ENCODE assay signal across 8 cellular contexts in genomic region chr1:150629115-150629928, GRCh38. TPM values are rescaled to one million over a fixed set of nuclear protein-coding genes. Genes with fewer than 3 reads are reported as not detected.
DNase-seq lines count a peak whose midpoint lies in the region; ATAC-seq lines count a peak whose summit lies in the region.

A gene with protein sequence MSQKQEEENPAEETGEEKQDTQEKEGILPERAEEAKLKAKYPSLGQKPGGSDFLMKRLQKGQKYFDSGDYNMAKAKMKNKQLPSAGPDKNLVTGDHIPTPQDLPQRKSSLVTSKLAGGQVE (minus strand): TSS chr1:150629612. CDS start chr1:150629470, 142 bp downstream.

- CTCF ChIA-PET in activated CD8-positive, alpha-beta memory T cell treated with anti-CD3 and anti-CD28 coated beads for 36 hours (lab: Charles Lee): interaction anchor here (1.0 to 2.0 kb wide), 6 partner anchors 13 to 137 kb away, joined by 3 to 9 read pairs (median 4); partner anchors contain the start of genes CTSS and MCL1

- H3K27ac Mint-ChIP-seq in effector memory CD8-positive, alpha-beta T cell: no peak within 1 kb of the TSS

- POLR2A ChIA-PET in activated CD8-positive, alpha-beta memory T cell treated with anti-CD3 and anti-CD28 coated beads for 36 hours (lab: Charles Lee): interaction anchor here (0.5 to 5.4 kb wide), 20 partner anchors 8 to 377 kb away, joined by 3 to 53 read pairs (median 4); partner anchors contain the start of genes GOLPH3L, MCL1, MINDY1 and RPRD2

- H3K4me1 Mint-ChIP-seq in effector memory CD8-positive, alpha-beta T cell (ENCODE audit: low read depth in 2 of 2): peaks cover 0 to 8% of the 10 kb centered on the region in 2 donors

- peak; percentile 99 for DNase-seq in COR-L47 (lab: John Stamatoyannopoulos, UW)
- peak; percentile 100 for DNase-seq in HT1080 (ENCODE audit: low read depth)
- DNase-seq in NOMO-1 (lab: John Stamatoyannopoulos, UW; ENCODE audit: unreplicated experiment in 2 of 2): peak; percentile 98 to 99
- DNase-seq in effector memory CD8-positive, alpha-beta T cell: peak; percentile 91 to 94 (median 94)
- peak; percentile 100 for DNase-seq in lung microvascular endothelial cell (ENCODE audit: low read depth in 2 of 2)
- DNase-seq in stimulated activated CD4-positive, alpha-beta T cell treated with anti-CD3 and anti-CD28 coated beads, TNF-alpha, amount 100 ng/mL, for 48 hours (ENCODE audit: low read depth in 3 of 3): peak; percentile 88 to 96 (median 90)

- no peak within 1 kb of the TSS for H3K4me3 Mint-ChIP-seq in effector memory CD8-positive, alpha-beta T cell

- peaks cover 40% of the 10 kb centered on the region for H3K36me3 Mint-ChIP-seq in effector memory CD8-positive, alpha-beta T cell (ENCODE audit: insufficient read depth)

- H3K9me3 Mint-ChIP-seq in effector memory CD8-positive, alpha-beta T cell: no peaks in the 10 kb centered on the region

- H3K27me3 Mint-ChIP-seq in effector memory CD8-positive, alpha-beta T cell: no peaks in the 10 kb centered on the region

- ATAC-seq in GM21367 (IDR thresholded peaks at IDR 0.05; ENCODE audit: unreplicated experiment): peak; percentile 87
- ATAC-seq in effector memory CD8-positive, alpha-beta T cell (replicated peaks): peak; percentile 84

RNA-seq across cellular contexts. Expression of the gene that starts here (rescaled TPM):
- total RNA-seq in HT1080 (2014; rRNA removed; shearing (Covaris generic)): 134 and 194 TPM in 2 replicates
- polyA plus RNA-seq in HT1080 (2015; cell fraction: cytosol; rRNA removed): 114 and 145 TPM in 2 replicates
- polyA plus RNA-seq in HT1080 (2015; cell fraction: nucleus; rRNA removed): 69.9 and 72.1 TPM in 2 replicates
- total RNA-seq in activated CD8-positive, alpha-beta memory T cell treated with anti-CD3 and anti-CD28 coated beads for 36 hours: 100 to 1,000 TPM; 245 to 251 TPM
- total RNA-seq in lung microvascular endothelial cell: 66.0 and 75.2 TPM in 2 replicates

Comparison
In these comparisons a context has a peak if more than half of its experiments do, and no peak if none do; other contexts are left out.
1. Peak in every context shown above with its lines: DNase-seq and ATAC-seq.